In genomic region chr1:77446841-77447555, GRCh38 we compare ENCODE assay signal across 16 cellular contexts.
"Had no signal": no experiment of that assay in that cellular context is flagged by ENCODE, and none has a peak within 500 bp of the region (broad histone marks: within the 10 kb centered on the region; RNA-seq: fewer than 3 reads in every experiment).

No MANE protein-coding gene starts in this region.

- H3K9me3 Mint-ChIP-seq: activated CD4-positive, alpha-beta memory T cell treated with anti-CD3 and anti-CD28 coated beads for 36 hours; activated naive CD8-positive, alpha-beta T cell treated with anti-CD3 and anti-CD28 coated beads for 36 hours; T-helper 2 cell treated with Interferon-gamma antibody and Interleukin-4, amounts not matched to agents 5 μg/mL and 100 μg/mL, for 36 hours had no signal

- H3K27me3 Mint-ChIP-seq: activated CD4-positive, alpha-beta memory T cell treated with anti-CD3 and anti-CD28 coated beads for 36 hours; activated naive CD8-positive, alpha-beta T cell treated with anti-CD3 and anti-CD28 coated beads for 36 hours; naive thymus-derived CD4-positive, alpha-beta T cell had no signal

- H3K36me3 Mint-ChIP-seq: activated CD4-positive, alpha-beta memory T cell treated with anti-CD3 and anti-CD28 coated beads for 36 hours had no signal

- H3K27ac Mint-ChIP-seq: activated CD4-positive, alpha-beta memory T cell treated with anti-CD3 and anti-CD28 coated beads for 36 hours; activated naive CD8-positive, alpha-beta T cell treated with anti-CD3 and anti-CD28 coated beads for 36 hours; T-helper 2 cell treated with Interferon-gamma antibody and Interleukin-4, amounts not matched to agents 5 μg/mL and 100 μg/mL, for 36 hours had no signal

- DNase-seq: activated CD4-positive, alpha-beta memory T cell treated with anti-CD3 and anti-CD28 coated beads for 36 hours; activated CD4-positive, alpha-beta T cell treated with anti-CD3 and anti-CD28 coated beads for 1 hour; activated gamma-delta T cell treated with Interleukin-2 at 50 U/mL for 16 hours; activated naive CD8-positive, alpha-beta T cell treated with anti-CD3 and anti-CD28 coated beads for 36 hours; activated T-cell treated with anti-CD3 and anti-CD28 coated beads, Interleukin-2, amount 50 U/mL, for 48 hours; effector CD8-positive, alpha-beta T cell; lower lobe of right lung; naive thymus-derived CD4-positive, alpha-beta T cell; stimulated activated CD4-positive, alpha-beta T cell treated with anti-CD3 and anti-CD28 coated beads, Interleukin-12 subunit alpha, Interleukin-12 subunit beta, amount 100 ng/mL, for 4 hours; stimulated activated naive CD4-positive, alpha-beta T cell; substantia nigra; trophoblast cell had no signal

- ATAC-seq: gastroesophageal sphincter; lower lobe of right lung; naive thymus-derived CD4-positive, alpha-beta T cell had no signal

- H3K4me3 ChIP-seq: gastroesophageal sphincter, lower lobe of right lung had no signal

- H3K4me3 Mint-ChIP-seq: activated CD4-positive, alpha-beta memory T cell treated with anti-CD3 and anti-CD28 coated beads for 36 hours; activated naive CD8-positive, alpha-beta T cell treated with anti-CD3 and anti-CD28 coated beads for 36 hours; T-helper 2 cell treated with Interferon-gamma antibody and Interleukin-4, amounts not matched to agents 5 μg/mL and 100 μg/mL, for 36 hours had no signal

- H3K27me3 ChIP-seq: gastroesophageal sphincter, neutrophil had no signal

- H3K27ac ChIP-seq: gastroesophageal sphincter, lower lobe of right lung, neutrophil had no signal

- H3K4me1 ChIP-seq: gastroesophageal sphincter, lower lobe of right lung had no signal

- H3K9me3 ChIP-seq: gastroesophageal sphincter, lower lobe of right lung, neutrophil had no signal

- H3K36me3 ChIP-seq: gastroesophageal sphincter, lower lobe of right lung, neutrophil had no signal

- FAIRE-seq: colon had no signal
